8 cellular contexts compared by ENCODE assay signal in the genomic region with DNA sequence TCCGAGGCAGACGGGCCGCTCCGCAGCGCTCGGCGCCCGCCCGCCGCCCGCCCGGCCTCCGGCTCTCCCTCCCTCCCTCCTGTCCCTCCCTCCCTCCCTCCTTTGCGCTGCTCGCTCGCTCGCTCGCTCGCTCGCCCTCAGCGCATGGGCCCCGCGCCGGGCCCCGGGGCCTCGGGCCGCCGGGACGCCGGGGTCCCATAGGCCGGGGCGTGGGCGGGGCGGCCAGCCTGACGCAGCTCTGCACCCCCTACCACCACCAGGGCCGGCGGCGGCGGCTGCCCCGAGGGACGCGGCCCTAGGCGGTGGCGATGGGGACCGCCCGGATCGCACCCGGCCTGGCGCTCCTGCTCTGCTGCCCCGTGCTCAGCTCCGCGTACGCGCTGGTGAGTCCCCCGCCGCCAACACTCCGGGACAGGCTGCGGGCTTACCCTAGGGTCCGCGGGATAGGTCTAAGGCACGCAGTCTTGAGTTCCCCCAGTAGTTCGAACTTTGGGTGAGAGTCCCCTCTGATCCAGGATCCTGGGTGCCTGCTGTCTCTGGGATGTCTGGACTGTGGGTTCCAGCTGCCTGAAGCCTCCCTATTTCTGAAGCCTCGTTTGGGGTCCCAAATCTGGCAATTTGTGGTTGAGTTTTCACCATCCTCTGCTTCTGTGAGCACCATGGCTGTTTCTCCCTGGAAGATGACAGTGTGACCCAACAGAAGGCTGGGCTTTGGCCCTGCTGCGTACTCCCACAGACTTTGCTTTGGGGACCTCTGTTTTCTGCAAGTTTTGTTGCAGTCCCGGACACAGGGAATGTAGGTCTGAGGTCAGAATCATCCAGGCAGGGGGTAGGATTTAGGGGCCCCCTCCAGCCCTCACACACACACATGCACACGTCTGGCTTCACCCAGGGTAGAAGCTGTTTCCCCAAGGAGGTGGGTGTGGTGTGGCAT. TPM values are rescaled to one million over a fixed set of nuclear protein-coding genes. Genes with fewer than 3 reads are reported as not detected.
DNase-seq lines count a peak whose midpoint lies in the region; ATAC-seq, FAIRE-seq and TF ChIP-seq lines count a peak whose summit lies in the region.

No MANE protein-coding gene starts in this region.

- TF ChIP-seq EP300 in GM12878 (IDR thresholded peaks at IDR 0.05; ENCODE audit: borderline replicate concordance in 1 of 2, control insufficient read depth in 1 of 2, low read depth in 2 of 2, low read length in 2 of 2) = no peak
- no peak for TF ChIP-seq EP300 in HepG2 (IDR thresholded peaks at IDR 0.05; ENCODE audit: low read depth in 2 of 2, low read length in 2 of 2)
- TF ChIP-seq EP300 in HepG2 (CRISPR knock-in tag; IDR thresholded peaks at IDR 0.05; ENCODE audit: borderline replicate concordance) = no peak

- BruUV-seq in GM12878 (replicated peaks; lab: Mats Ljungman, UMichigan) = no TSS peak
- BruUV-seq in HepG2 (replicated peaks; lab: Mats Ljungman, UMichigan) = no TSS peak

- 18% methylated on average over 40 of the region's 66 CpGs for WGBS in GM12878 (ENCODE audit: insufficient coverage, insufficient replicate concordance, low lambda C conversion rate, missing lambda C conversion rate)
- 6% methylated on average over 12 of the region's 66 CpGs for WGBS in HepG2 (ENCODE audit: low lambda C conversion rate)

- H3K4me3 ChIP-seq in GM12878 = no peak overlapping the region
- peak overlapping the region in 1 of 3 experiments; percentile 43; a peak in 2 of 6 replicates for H3K4me3 ChIP-seq in HepG2 (replicated peaks in 1 of 3; ENCODE audit: insufficient read depth in 1 of 3, low read depth in 2 of 3, low read length in 3 of 3)
- H3K4me3 ChIP-seq in effector memory CD4-positive, alpha-beta T cell (ENCODE audit: insufficient read depth, low read depth, low read length, poor library complexity, severe bottlenecking) = no peak overlapping the region

- TF ChIP-seq CTCF in GM12878 (IDR thresholded peaks at IDR 0.05 in 2 of 3, conservative IDR thresholded peaks at IDR 0.05 in 1 of 3; ENCODE audit: control insufficient read depth in 2 of 3, extremely low read depth in 1 of 3, insufficient read depth in 1 of 3, low read depth in 3 of 3, low read length in 3 of 3) (no peak), HepG2 (CRISPR knock-in tag; IDR thresholded peaks at IDR 0.05) (no peak)

- TF ChIP-seq RAD21 in GM12878 (IDR thresholded peaks at IDR 0.05; ENCODE audit: insufficient read depth, low read depth, low read length) = no peak
- TF ChIP-seq RAD21 in HepG2 (CRISPR knock-in tag; IDR thresholded peaks at IDR 0.05) = no peak

- CTCF ChIA-PET in GM12878 (lab: Yijun Ruan, JAX) (interaction anchor here (0.7 to 1.2 kb wide), 3 partner anchors 10 to 29 kb away, joined by 3 read pairs; no protein-coding TSS in a partner anchor), HepG2 (lab: Yijun Ruan, JAX; ENCODE audit: low intra/inter-chr PET ratio, low total read pairs) (no interaction called here)

- SMC1A ChIA-PET in GM12878 (lab: Charles Lee; ENCODE audit: uncharacterized antibody, unreplicated experiment) = no interaction called here

- TF ChIP-seq POLR2A in GM12878 (IDR thresholded peaks at IDR 0.05; ENCODE audit: low read depth, low read length) (no peak), HepG2 (IDR thresholded peaks at IDR 0.05; ENCODE audit: insufficient read depth in 1 of 2, low read depth in 2 of 2, low read length in 2 of 2) (no peak), H54 (IDR thresholded peaks at IDR 0.05; ENCODE audit: low read depth, low read length) (no peak)

- H3K9me3 ChIP-seq in GM12878 (replicated peaks; ENCODE audit: control insufficient read depth, insufficient read depth, low read length) (no peaks in the 10 kb centered on the region), HepG2 (ENCODE audit: low read length) (no peaks in the 10 kb centered on the region)
- H3K9me3 ChIP-seq in effector memory CD4-positive, alpha-beta T cell (ENCODE audit: control insufficient read depth, low read length) = no peaks in the 10 kb centered on the region

- no peak for FAIRE-seq in GM12878 (lab: Jason Lieb, UNC)
- FAIRE-seq in HepG2 (lab: Jason Lieb, UNC) = no peak
- no peak for FAIRE-seq in urothelium cell line (lab: Jason Lieb, UNC)
- no peak for FAIRE-seq in H54 (lab: Jason Lieb, UNC)

- no peaks in the 10 kb centered on the region for H3K79me2 ChIP-seq in GM12878 (ENCODE audit: control insufficient read depth, insufficient read depth, low read length)
- no peaks in the 10 kb centered on the region for H3K79me2 ChIP-seq in HepG2 (ENCODE audit: insufficient read depth, low read length)

- RAD21 ChIA-PET in GM12878 (lab: Charles Lee; ENCODE audit: unreplicated experiment) = no interaction called here

- H3K36me3 ChIP-seq in GM12878 (ENCODE audit: control insufficient read depth in 2 of 2, insufficient read depth in 2 of 2, low read length in 1 of 2) (no peaks in the 10 kb centered on the region), HepG2 (replicated peaks in 1 of 2; ENCODE audit: control insufficient read depth in 1 of 2, insufficient read depth in 2 of 2, low read length in 2 of 2) (no peaks in the 10 kb centered on the region)
- no peaks in the 10 kb centered on the region for H3K36me3 ChIP-seq in effector memory CD4-positive, alpha-beta T cell (ENCODE audit: control insufficient read depth, insufficient read depth, low read length)

- H3K4me1 ChIP-seq in GM12878 (ENCODE audit: control insufficient read depth, insufficient read depth, low read length) (no peaks in the 10 kb centered on the region), HepG2 (ENCODE audit: insufficient read depth, low read length) (peaks cover 18% of the 10 kb centered on the region)
- H3K4me1 ChIP-seq in effector memory CD4-positive, alpha-beta T cell (ENCODE audit: control insufficient read depth, insufficient read depth, low read length, poor library complexity, severe bottlenecking) = peaks cover 12% of the 10 kb centered on the region

- H3K27me3 ChIP-seq in GM12878 (replicated peaks in 1 of 2; ENCODE audit: control insufficient read depth in 2 of 2, insufficient read depth in 2 of 2, low read length in 1 of 2) = peaks cover 11 to 17% of the 10 kb centered on the region in 2 experiments
- H3K27me3 ChIP-seq in HepG2 (ENCODE audit: control insufficient read depth in 1 of 2, insufficient read depth in 2 of 2, low read length in 2 of 2) = peaks cover 22 to 72% of the 10 kb centered on the region in 2 experiments
- peaks cover 34% of the 10 kb centered on the region for H3K27me3 ChIP-seq in effector memory CD4-positive, alpha-beta T cell (replicated peaks; ENCODE audit: control insufficient read depth, insufficient read depth, low read length, poor library complexity, severe bottlenecking)

- H4K20me1 ChIP-seq in GM12878 (ENCODE audit: control insufficient read depth, insufficient read depth) = no peaks in the 10 kb centered on the region
- H4K20me1 ChIP-seq in HepG2 (ENCODE audit: insufficient read depth, low read length) = peaks cover 9% of the 10 kb centered on the region; the same call in 1 of the 2 replicates

- ATAC-seq in GM12878 = peak; percentile 54
- ATAC-seq in HepG2 = peak; percentile 40
- no peak for ATAC-seq in HG02885 (IDR thresholded peaks at IDR 0.05; ENCODE audit: poor library complexity, unreplicated experiment)

- H3K27ac ChIP-seq in GM12878 (ENCODE audit: control insufficient read depth, insufficient read depth) (no peak overlapping the region), HepG2 (ENCODE audit: extremely low read length, insufficient read depth, low read length) (no peak overlapping the region)
- no peak overlapping the region for H3K27ac ChIP-seq in effector memory CD4-positive, alpha-beta T cell (ENCODE audit: insufficient read depth, low read length, poor library complexity, severe bottlenecking)

- DNase-seq in stimulated activated CD4-positive, alpha-beta T cell treated with anti-CD3 and anti-CD28 coated beads, Interleukin-12 subunit alpha, Interleukin-12 subunit beta, amount 100 ng/mL, for 4 hours = peak; percentile 4
- no peak for DNase-seq in stimulated activated CD4-positive, alpha-beta T cell treated with anti-CD3 and anti-CD28 coated beads, Interleukin-4, amount 100 ng/mL, for 24 hours
- no peak for DNase-seq in GM12878 (ENCODE audit: low read depth, low spot score)
- DNase-seq in HepG2 (ENCODE audit: low spot score) = no peak
- peak; percentile 57 for DNase-seq in urothelium cell line (ENCODE audit: low spot score)
- no peak for DNase-seq in H54 (ENCODE audit: insufficient read length, low spot score)
- no peak for DNase-seq in effector memory CD4-positive, alpha-beta T cell

- POLR2A ChIA-PET in GM12878 (lab: Charles Lee) (interaction anchor here (1.0 kb wide), 1 partner anchor 9 kb away, joined by 3 read pairs; no protein-coding TSS in a partner anchor), HepG2 (lab: Yijun Ruan, JAX) (no interaction called here)

- H2AFZ ChIP-seq in GM12878 (ENCODE audit: control insufficient read depth, low read depth, low read length) (no peak overlapping the region), HepG2 (ENCODE audit: low read length) (no peak overlapping the region)

- intact Hi-C loops in GM12878 (cut with micrococcal nuclease; ENCODE audit: unreplicated experiment) = no loop called here
- intact Hi-C loops in HepG2 (cut with micrococcal nuclease; ENCODE audit: unreplicated experiment) = no loop called here

- H3K4me2 ChIP-seq in GM12878 (ENCODE audit: control insufficient read depth, insufficient read depth) (no peak overlapping the region), HepG2 (ENCODE audit: low read depth, low read length) (peak overlapping the region; percentile 53)

- in situ Hi-C loops in GM12878 (cut with MboI) = no loop called here
- in situ Hi-C loops in HepG2 (cut with HindIII; ENCODE audit: extremely low pct_ligation_motif_present, low pct_unique_long_range_greater_than_20kb) = no loop called here

- no peak overlapping the region for H3K9ac ChIP-seq in GM12878 (ENCODE audit: control insufficient read depth, insufficient read depth, low read length)
- no peak overlapping the region for H3K9ac ChIP-seq in HepG2 (ENCODE audit: insufficient read depth, low read depth, low read length)

RNA-seq across cellular contexts. Expression of a gene that starts 6.0 kb away (rescaled TPM):
- total RNA-seq in GM12878 (2013; cell fraction: nucleolus; rRNA removed) = not detected in 2 replicates
- total RNA-seq in GM12878 (2014; rRNA removed) (not detected in 2 replicates), GM12878 (2014; rRNA removed; fragmentation: Illumina TruSeq; extraction: Trizol) (not detected in 2 replicates), GM12878 (2021) (not detected in 2 replicates), HepG2 (2016; rRNA removed; fragmentation: Illumina TruSeq; extraction: Trizol) (not detected in 2 replicates)
- not detected for polyA plus RNA-seq in GM12878 (2011; ENCODE audit: low read depth)
- polyA plus RNA-seq in GM12878 (2011; rRNA removed) (not detected in 2 replicates), GM12878 (2014; fragmentation: Illumina TruSeq; extraction: Trizol) (not detected in 2 replicates), GM12878 (2014; fragmentation: Nextera tagmentation; extraction: Ambion mirVana) (not detected), GM12878 (2014; rRNA removed) (0.20 TPM in 1 of 2 replicates, not detected in the other), GM12878 (2016; fragmentation: Nextera tagmentation; extraction: Ambion mirVana) (not detected), HepG2 (2011; rRNA removed) (not detected in 2 replicates)
- 0.03 and 0.13 TPM in 2 replicates for polyA plus RNA-seq in GM12878 (2011; cell fraction: cytosol; rRNA removed)
- 0.61 and 1.2 TPM in 2 replicates for polyA plus RNA-seq in GM12878 (2011; cell fraction: nucleus; rRNA removed)
- 0.22 TPM in 1 of 2 replicates, not detected in the other for polyA plus RNA-seq in GM12878 (2012)
- polyA minus RNA-seq in GM12878 (2011; rRNA and poly(A)+ RNA removed) = not detected in 2 replicates
- not detected in 2 replicates for polyA minus RNA-seq in GM12878 (2011; cell fraction: cytosol; rRNA and poly(A)+ RNA removed)
- polyA minus RNA-seq in GM12878 (2011; cell fraction: nucleus; rRNA and poly(A)+ RNA removed) = not detected in 2 replicates
- not detected in 2 replicates for total RNA-seq in HepG2 (2016; cell fraction: cytosol; rRNA removed; fragmentation: Illumina TruSeq; extraction: Trizol; ENCODE audit: low read depth)
- not detected in 2 replicates for total RNA-seq in HepG2 (2016; cell fraction: insoluble cytoplasmic fraction; rRNA removed; fragmentation: Illumina TruSeq; extraction: Trizol)
- total RNA-seq in HepG2 (2016; cell fraction: membrane; rRNA removed; fragmentation: Illumina TruSeq; extraction: Trizol) = not detected in 2 replicates
- total RNA-seq in HepG2 (2016; cell fraction: nucleus; rRNA removed; fragmentation: Illumina TruSeq; extraction: Trizol) = not detected in 2 replicates
- polyA plus RNA-seq in HepG2 (2011; cell fraction: cytosol; rRNA removed) = not detected in 2 replicates
- 0.10 TPM in 1 of 2 replicates, not detected in the other for polyA plus RNA-seq in HepG2 (2011; cell fraction: nucleus; rRNA removed)
- not detected in 2 replicates for polyA plus RNA-seq in HepG2 (2012)
- not detected in 2 replicates for polyA plus RNA-seq in HepG2 (2016; cell fraction: cytosol; fragmentation: Illumina TruSeq; extraction: Trizol; ENCODE audit: low read depth)
- polyA plus RNA-seq in HepG2 (2016; cell fraction: insoluble cytoplasmic fraction; fragmentation: Illumina TruSeq; extraction: Trizol; ENCODE audit: low read depth) = not detected in 2 replicates
- polyA plus RNA-seq in HepG2 (2016; cell fraction: membrane; fragmentation: Illumina TruSeq; extraction: Trizol; ENCODE audit: low read depth) = not detected in 2 replicates
- polyA plus RNA-seq in HepG2 (2016; cell fraction: nucleus; fragmentation: Illumina TruSeq; extraction: Trizol; ENCODE audit: insufficient read depth, low read depth) = not detected in 2 replicates
- polyA minus RNA-seq in HepG2 (2011; rRNA and poly(A)+ RNA removed; ENCODE audit: low replicate concordance) = not detected in 2 replicates
- polyA minus RNA-seq in HepG2 (2011; cell fraction: cytosol; rRNA and poly(A)+ RNA removed) = not detected in 2 replicates
- not detected in 2 replicates for polyA minus RNA-seq in HepG2 (2011; cell fraction: nucleus; rRNA and poly(A)+ RNA removed)

RNA-seq across cellular contexts. Expression of a gene that starts 20.3 kb away (rescaled TPM):
- total RNA-seq in GM12878 (2013; cell fraction: nucleolus; rRNA removed) = not detected in 2 replicates
- total RNA-seq in GM12878 (2014; rRNA removed) (not detected in 2 replicates), GM12878 (2014; rRNA removed; fragmentation: Illumina TruSeq; extraction: Trizol) (not detected in 2 replicates), GM12878 (2021) (not detected in 2 replicates), HepG2 (2016; rRNA removed; fragmentation: Illumina TruSeq; extraction: Trizol) (not detected in 2 replicates)
- not detected for polyA plus RNA-seq in GM12878 (2011; ENCODE audit: low read depth)
- polyA plus RNA-seq in GM12878 (2011; rRNA removed) (not detected in 2 replicates), GM12878 (2014; fragmentation: Illumina TruSeq; extraction: Trizol) (not detected in 2 replicates), GM12878 (2014; fragmentation: Nextera tagmentation; extraction: Ambion mirVana) (not detected), GM12878 (2014; rRNA removed) (not detected in 2 replicates), GM12878 (2016; fragmentation: Nextera tagmentation; extraction: Ambion mirVana) (under 1 TPM in 1 of 2 experiments, not detected in 1; 0.40 TPM), HepG2 (2011; rRNA removed) (0.13 TPM in 1 of 2 replicates, not detected in the other)
- 0.15 TPM in 1 of 2 replicates, not detected in the other for polyA plus RNA-seq in GM12878 (2011; cell fraction: cytosol; rRNA removed)
- polyA plus RNA-seq in GM12878 (2011; cell fraction: nucleus; rRNA removed) = not detected in 2 replicates
- 0.15 TPM in 1 of 2 replicates, not detected in the other for polyA plus RNA-seq in GM12878 (2012)
- not detected in 2 replicates for polyA minus RNA-seq in GM12878 (2011; rRNA and poly(A)+ RNA removed)
- not detected in 2 replicates for polyA minus RNA-seq in GM12878 (2011; cell fraction: cytosol; rRNA and poly(A)+ RNA removed)
- polyA minus RNA-seq in GM12878 (2011; cell fraction: nucleus; rRNA and poly(A)+ RNA removed) = not detected in 2 replicates
- total RNA-seq in HepG2 (2016; cell fraction: cytosol; rRNA removed; fragmentation: Illumina TruSeq; extraction: Trizol; ENCODE audit: low read depth) = not detected in 2 replicates
- total RNA-seq in HepG2 (2016; cell fraction: insoluble cytoplasmic fraction; rRNA removed; fragmentation: Illumina TruSeq; extraction: Trizol) = not detected in 2 replicates
- not detected in 2 replicates for total RNA-seq in HepG2 (2016; cell fraction: membrane; rRNA removed; fragmentation: Illumina TruSeq; extraction: Trizol)
- not detected in 2 replicates for total RNA-seq in HepG2 (2016; cell fraction: nucleus; rRNA removed; fragmentation: Illumina TruSeq; extraction: Trizol)
- polyA plus RNA-seq in HepG2 (2011; cell fraction: cytosol; rRNA removed) = 0.06 TPM in 1 of 2 replicates, not detected in the other
- not detected in 2 replicates for polyA plus RNA-seq in HepG2 (2011; cell fraction: nucleus; rRNA removed)
- polyA plus RNA-seq in HepG2 (2012) = not detected in 2 replicates
- polyA plus RNA-seq in HepG2 (2016; cell fraction: cytosol; fragmentation: Illumina TruSeq; extraction: Trizol; ENCODE audit: low read depth) = not detected in 2 replicates
- polyA plus RNA-seq in HepG2 (2016; cell fraction: insoluble cytoplasmic fraction; fragmentation: Illumina TruSeq; extraction: Trizol; ENCODE audit: low read depth) = not detected in 2 replicates
- polyA plus RNA-seq in HepG2 (2016; cell fraction: membrane; fragmentation: Illumina TruSeq; extraction: Trizol; ENCODE audit: low read depth) = not detected in 2 replicates
- polyA plus RNA-seq in HepG2 (2016; cell fraction: nucleus; fragmentation: Illumina TruSeq; extraction: Trizol; ENCODE audit: insufficient read depth, low read depth) = not detected in 2 replicates
- polyA minus RNA-seq in HepG2 (2011; rRNA and poly(A)+ RNA removed; ENCODE audit: low replicate concordance) = 0.16 TPM in 1 of 2 replicates, not detected in the other
- not detected in 2 replicates for polyA minus RNA-seq in HepG2 (2011; cell fraction: cytosol; rRNA and poly(A)+ RNA removed)
- polyA minus RNA-seq in HepG2 (2011; cell fraction: nucleus; rRNA and poly(A)+ RNA removed) = not detected in 2 replicates

Comparison
In these comparisons a context has a peak if more than half of its experiments do, and no peak if none do; other contexts are left out.
1. DNase-seq: peak in stimulated activated CD4-positive, alpha-beta T cell treated with anti-CD3 and anti-CD28 coated beads, Interleukin-12 subunit alpha, Interleukin-12 subunit beta, amount 100 ng/mL, for 4 hours (single experiment) and urothelium cell line (single experiment); none in stimulated activated CD4-positive, alpha-beta T cell treated with anti-CD3 and anti-CD28 coated beads, Interleukin-4, amount 100 ng/mL, for 24 hours (single experiment), GM12878 (single experiment), HepG2 (single experiment), H54 (single experiment) and effector memory CD4-positive, alpha-beta T cell (0 of 3).